In the genomic region with DNA sequence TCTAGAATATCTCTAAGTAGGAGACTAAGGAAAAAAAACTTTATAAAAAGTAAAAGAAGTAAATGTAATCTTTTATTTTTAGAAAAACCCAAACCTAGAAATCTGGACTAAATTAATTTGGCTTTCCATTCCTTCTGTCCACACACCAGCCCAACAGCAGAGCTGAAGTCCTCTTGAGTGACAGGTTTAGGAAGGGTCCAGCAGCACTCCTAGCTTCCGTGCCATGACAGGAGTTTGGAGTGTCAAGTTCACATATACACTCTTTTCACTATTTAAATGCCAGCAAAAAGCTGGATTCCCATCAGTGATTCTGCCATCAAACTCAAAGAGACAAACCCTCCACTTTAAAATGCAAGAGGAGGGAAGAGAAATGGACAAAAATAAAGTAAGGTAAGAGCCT, we compare ENCODE assay signal across 1 cellular context.
TF ChIP-seq lines count a peak whose summit lies in the region.

No MANE protein-coding gene starts in this region.

TF ChIP-seq in WTC11, 78 proteins besides CTCF, POLR2A, EP300 and RAD21 (continued from another document):
- TF ChIP-seq, protein P1, sequence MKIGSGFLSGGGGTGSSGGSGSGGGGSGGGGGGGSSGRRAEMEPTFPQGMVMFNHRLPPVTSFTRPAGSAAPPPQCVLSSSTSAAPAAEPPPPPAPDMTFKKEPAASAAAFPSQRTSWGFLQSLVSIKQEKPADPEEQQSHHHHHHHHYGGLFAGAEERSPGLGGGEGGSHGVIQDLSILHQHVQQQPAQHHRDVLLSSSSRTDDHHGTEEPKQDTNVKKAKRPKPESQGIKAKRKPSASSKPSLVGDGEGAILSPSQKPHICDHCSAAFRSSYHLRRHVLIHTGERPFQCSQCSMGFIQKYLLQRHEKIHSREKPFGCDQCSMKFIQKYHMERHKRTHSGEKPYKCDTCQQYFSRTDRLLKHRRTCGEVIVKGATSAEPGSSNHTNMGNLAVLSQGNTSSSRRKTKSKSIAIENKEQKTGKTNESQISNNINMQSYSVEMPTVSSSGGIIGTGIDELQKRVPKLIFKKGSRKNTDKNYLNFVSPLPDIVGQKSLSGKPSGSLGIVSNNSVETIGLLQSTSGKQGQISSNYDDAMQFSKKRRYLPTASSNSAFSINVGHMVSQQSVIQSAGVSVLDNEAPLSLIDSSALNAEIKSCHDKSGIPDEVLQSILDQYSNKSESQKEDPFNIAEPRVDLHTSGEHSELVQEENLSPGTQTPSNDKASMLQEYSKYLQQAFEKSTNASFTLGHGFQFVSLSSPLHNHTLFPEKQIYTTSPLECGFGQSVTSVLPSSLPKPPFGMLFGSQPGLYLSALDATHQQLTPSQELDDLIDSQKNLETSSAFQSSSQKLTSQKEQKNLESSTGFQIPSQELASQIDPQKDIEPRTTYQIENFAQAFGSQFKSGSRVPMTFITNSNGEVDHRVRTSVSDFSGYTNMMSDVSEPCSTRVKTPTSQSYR (CRISPR knock-in tag; IDR thresholded peaks at IDR 0.05): no peak
- no peak for TF ChIP-seq FOXK1 (CRISPR knock-in tag; IDR thresholded peaks at IDR 0.05)
- TF ChIP-seq HMGA2 (CRISPR knock-in tag; IDR thresholded peaks at IDR 0.05): no peak
- TF ChIP-seq ZNF232 (CRISPR knock-in tag; IDR thresholded peaks at IDR 0.05): no peak
- TF ChIP-seq TP53 (CRISPR knock-in tag; IDR thresholded peaks at IDR 0.05): no peak
- TF ChIP-seq, protein P2, sequence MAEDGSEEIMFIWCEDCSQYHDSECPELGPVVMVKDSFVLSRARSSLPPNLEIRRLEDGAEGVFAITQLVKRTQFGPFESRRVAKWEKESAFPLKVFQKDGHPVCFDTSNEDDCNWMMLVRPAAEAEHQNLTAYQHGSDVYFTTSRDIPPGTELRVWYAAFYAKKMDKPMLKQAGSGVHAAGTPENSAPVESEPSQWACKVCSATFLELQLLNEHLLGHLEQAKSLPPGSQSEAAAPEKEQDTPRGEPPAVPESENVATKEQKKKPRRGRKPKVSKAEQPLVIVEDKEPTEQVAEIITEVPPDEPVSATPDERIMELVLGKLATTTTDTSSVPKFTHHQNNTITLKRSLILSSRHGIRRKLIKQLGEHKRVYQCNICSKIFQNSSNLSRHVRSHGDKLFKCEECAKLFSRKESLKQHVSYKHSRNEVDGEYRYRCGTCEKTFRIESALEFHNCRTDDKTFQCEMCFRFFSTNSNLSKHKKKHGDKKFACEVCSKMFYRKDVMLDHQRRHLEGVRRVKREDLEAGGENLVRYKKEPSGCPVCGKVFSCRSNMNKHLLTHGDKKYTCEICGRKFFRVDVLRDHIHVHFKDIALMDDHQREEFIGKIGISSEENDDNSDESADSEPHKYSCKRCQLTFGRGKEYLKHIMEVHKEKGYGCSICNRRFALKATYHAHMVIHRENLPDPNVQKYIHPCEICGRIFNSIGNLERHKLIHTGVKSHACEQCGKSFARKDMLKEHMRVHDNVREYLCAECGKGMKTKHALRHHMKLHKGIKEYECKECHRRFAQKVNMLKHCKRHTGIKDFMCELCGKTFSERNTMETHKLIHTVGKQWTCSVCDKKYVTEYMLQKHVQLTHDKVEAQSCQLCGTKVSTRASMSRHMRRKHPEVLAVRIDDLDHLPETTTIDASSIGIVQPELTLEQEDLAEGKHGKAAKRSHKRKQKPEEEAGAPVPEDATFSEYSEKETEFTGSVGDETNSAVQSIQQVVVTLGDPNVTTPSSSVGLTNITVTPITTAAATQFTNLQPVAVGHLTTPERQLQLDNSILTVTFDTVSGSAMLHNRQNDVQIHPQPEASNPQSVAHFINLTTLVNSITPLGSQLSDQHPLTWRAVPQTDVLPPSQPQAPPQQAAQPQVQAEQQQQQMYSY (CRISPR knock-in tag; IDR thresholded peaks at IDR 0.05): no peak
- TF ChIP-seq TEAD1 (CRISPR knock-in tag; IDR thresholded peaks at IDR 0.05): no peak
- TF ChIP-seq, protein P3, sequence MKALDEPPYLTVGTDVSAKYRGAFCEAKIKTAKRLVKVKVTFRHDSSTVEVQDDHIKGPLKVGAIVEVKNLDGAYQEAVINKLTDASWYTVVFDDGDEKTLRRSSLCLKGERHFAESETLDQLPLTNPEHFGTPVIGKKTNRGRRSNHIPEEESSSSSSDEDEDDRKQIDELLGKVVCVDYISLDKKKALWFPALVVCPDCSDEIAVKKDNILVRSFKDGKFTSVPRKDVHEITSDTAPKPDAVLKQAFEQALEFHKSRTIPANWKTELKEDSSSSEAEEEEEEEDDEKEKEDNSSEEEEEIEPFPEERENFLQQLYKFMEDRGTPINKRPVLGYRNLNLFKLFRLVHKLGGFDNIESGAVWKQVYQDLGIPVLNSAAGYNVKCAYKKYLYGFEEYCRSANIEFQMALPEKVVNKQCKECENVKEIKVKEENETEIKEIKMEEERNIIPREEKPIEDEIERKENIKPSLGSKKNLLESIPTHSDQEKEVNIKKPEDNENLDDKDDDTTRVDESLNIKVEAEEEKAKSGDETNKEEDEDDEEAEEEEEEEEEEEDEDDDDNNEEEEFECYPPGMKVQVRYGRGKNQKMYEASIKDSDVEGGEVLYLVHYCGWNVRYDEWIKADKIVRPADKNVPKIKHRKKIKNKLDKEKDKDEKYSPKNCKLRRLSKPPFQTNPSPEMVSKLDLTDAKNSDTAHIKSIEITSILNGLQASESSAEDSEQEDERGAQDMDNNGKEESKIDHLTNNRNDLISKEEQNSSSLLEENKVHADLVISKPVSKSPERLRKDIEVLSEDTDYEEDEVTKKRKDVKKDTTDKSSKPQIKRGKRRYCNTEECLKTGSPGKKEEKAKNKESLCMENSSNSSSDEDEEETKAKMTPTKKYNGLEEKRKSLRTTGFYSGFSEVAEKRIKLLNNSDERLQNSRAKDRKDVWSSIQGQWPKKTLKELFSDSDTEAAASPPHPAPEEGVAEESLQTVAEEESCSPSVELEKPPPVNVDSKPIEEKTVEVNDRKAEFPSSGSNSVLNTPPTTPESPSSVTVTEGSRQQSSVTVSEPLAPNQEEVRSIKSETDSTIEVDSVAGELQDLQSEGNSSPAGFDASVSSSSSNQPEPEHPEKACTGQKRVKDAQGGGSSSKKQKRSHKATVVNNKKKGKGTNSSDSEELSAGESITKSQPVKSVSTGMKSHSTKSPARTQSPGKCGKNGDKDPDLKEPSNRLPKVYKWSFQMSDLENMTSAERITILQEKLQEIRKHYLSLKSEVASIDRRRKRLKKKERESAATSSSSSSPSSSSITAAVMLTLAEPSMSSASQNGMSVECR (CRISPR knock-in tag; IDR thresholded peaks at IDR 0.05; ENCODE audit: borderline replicate concordance): no peak
- TF ChIP-seq, protein P4, sequence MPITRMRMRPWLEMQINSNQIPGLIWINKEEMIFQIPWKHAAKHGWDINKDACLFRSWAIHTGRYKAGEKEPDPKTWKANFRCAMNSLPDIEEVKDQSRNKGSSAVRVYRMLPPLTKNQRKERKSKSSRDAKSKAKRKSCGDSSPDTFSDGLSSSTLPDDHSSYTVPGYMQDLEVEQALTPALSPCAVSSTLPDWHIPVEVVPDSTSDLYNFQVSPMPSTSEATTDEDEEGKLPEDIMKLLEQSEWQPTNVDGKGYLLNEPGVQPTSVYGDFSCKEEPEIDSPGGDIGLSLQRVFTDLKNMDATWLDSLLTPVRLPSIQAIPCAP (CRISPR knock-in tag; IDR thresholded peaks at IDR 0.05): no peak
- TF ChIP-seq, protein P5, sequence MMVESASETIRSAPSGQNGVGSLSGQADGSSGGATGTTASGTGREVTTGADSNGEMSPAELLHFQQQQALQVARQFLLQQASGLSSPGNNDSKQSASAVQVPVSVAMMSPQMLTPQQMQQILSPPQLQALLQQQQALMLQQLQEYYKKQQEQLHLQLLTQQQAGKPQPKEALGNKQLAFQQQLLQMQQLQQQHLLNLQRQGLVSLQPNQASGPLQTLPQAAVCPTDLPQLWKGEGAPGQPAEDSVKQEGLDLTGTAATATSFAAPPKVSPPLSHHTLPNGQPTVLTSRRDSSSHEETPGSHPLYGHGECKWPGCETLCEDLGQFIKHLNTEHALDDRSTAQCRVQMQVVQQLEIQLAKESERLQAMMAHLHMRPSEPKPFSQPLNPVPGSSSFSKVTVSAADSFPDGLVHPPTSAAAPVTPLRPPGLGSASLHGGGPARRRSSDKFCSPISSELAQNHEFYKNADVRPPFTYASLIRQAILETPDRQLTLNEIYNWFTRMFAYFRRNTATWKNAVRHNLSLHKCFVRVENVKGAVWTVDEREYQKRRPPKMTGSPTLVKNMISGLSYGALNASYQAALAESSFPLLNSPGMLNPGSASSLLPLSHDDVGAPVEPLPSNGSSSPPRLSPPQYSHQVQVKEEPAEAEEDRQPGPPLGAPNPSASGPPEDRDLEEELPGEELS (CRISPR knock-in tag; IDR thresholded peaks at IDR 0.05): no peak
- TF ChIP-seq ZNF263 (CRISPR knock-in tag; IDR thresholded peaks at IDR 0.05; ENCODE audit: low read depth): no peak
- TF ChIP-seq, protein P6, sequence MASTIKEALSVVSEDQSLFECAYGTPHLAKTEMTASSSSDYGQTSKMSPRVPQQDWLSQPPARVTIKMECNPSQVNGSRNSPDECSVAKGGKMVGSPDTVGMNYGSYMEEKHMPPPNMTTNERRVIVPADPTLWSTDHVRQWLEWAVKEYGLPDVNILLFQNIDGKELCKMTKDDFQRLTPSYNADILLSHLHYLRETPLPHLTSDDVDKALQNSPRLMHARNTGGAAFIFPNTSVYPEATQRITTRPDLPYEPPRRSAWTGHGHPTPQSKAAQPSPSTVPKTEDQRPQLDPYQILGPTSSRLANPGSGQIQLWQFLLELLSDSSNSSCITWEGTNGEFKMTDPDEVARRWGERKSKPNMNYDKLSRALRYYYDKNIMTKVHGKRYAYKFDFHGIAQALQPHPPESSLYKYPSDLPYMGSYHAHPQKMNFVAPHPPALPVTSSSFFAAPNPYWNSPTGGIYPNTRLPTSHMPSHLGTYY (CRISPR knock-in tag; IDR thresholded peaks at IDR 0.05): no peak
- TF ChIP-seq NR3C1 (CRISPR knock-in tag; conservative IDR thresholded peaks at IDR 0.05; ENCODE audit: low read depth): no peak
- TF ChIP-seq, protein P7, sequence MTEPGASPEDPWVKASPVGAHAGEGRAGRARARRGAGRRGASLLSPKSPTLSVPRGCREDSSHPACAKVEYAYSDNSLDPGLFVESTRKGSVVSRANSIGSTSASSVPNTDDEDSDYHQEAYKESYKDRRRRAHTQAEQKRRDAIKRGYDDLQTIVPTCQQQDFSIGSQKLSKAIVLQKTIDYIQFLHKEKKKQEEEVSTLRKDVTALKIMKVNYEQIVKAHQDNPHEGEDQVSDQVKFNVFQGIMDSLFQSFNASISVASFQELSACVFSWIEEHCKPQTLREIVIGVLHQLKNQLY (CRISPR knock-in tag; IDR thresholded peaks at IDR 0.05): no peak
- TF ChIP-seq ZNF219 (CRISPR knock-in tag; IDR thresholded peaks at IDR 0.05; ENCODE audit: borderline replicate concordance): no peak
- TF ChIP-seq, protein P8, sequence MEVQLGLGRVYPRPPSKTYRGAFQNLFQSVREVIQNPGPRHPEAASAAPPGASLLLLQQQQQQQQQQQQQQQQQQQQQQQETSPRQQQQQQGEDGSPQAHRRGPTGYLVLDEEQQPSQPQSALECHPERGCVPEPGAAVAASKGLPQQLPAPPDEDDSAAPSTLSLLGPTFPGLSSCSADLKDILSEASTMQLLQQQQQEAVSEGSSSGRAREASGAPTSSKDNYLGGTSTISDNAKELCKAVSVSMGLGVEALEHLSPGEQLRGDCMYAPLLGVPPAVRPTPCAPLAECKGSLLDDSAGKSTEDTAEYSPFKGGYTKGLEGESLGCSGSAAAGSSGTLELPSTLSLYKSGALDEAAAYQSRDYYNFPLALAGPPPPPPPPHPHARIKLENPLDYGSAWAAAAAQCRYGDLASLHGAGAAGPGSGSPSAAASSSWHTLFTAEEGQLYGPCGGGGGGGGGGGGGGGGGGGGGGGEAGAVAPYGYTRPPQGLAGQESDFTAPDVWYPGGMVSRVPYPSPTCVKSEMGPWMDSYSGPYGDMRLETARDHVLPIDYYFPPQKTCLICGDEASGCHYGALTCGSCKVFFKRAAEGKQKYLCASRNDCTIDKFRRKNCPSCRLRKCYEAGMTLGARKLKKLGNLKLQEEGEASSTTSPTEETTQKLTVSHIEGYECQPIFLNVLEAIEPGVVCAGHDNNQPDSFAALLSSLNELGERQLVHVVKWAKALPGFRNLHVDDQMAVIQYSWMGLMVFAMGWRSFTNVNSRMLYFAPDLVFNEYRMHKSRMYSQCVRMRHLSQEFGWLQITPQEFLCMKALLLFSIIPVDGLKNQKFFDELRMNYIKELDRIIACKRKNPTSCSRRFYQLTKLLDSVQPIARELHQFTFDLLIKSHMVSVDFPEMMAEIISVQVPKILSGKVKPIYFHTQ (CRISPR knock-in tag; IDR thresholded peaks at IDR 0.05): no peak
- no peak for TF ChIP-seq MYBL2 (CRISPR knock-in tag; IDR thresholded peaks at IDR 0.05)
TF ChIP-seq in WTC11: peak in this region for 0.
